Comparison of ENCODE assay signal across 1 cellular context in genomic region chr3:4493008-4493930, GRCh38.
A peak's percentile ranks its signal among the peaks of the same experiment; 100 is the strongest.
TF ChIP-seq lines count a peak whose summit lies in the region.

TSS of gene ITPR1 (plus strand) at chr3:4493348. CDS start at chr3:4516492, 23,144 bp downstream.

TF ChIP-seq in K562, 482 proteins besides CTCF, POLR2A, EP300 and RAD21 (continued from another document):
- TF ChIP-seq PKNOX1 (IDR thresholded peaks at IDR 0.05) (no peak), ZNF431 (CRISPR knock-in tag; IDR thresholded peaks at IDR 0.05) (peak; percentile 63; the same call in 1 of the 2 replicates), MEF2D (tag; conservative IDR thresholded peaks at IDR 0.05; ENCODE audit: low read depth) (peak; percentile 69; the same call in 1 of the 2 replicates), ZNF174 (CRISPR knock-in tag; IDR thresholded peaks at IDR 0.05) (no peak), ZNF395 (CRISPR knock-in tag; IDR thresholded peaks at IDR 0.05) (peak; percentile 91), CEBPZ (IDR thresholded peaks at IDR 0.05; ENCODE audit: borderline replicate concordance, low read depth, low read length) (no peak), ATF4 (CRISPR knock-in tag; IDR thresholded peaks at IDR 0.05) (peak; percentile 11; the same call in 1 of the 2 replicates), SRSF9 (IDR thresholded peaks at IDR 0.05; ENCODE audit: borderline replicate concordance, low read depth, low read length) (no peak), NKRF (IDR thresholded peaks at IDR 0.05; ENCODE audit: borderline replicate concordance) (peak; percentile 80), MAFF (IDR thresholded peaks at IDR 0.05; ENCODE audit: low read length) (no peak), SREBF1 (IDR thresholded peaks at IDR 0.05; ENCODE audit: borderline replicate concordance, low read depth, low read length) (peak; percentile 50), VEZF1 (CRISPR knock-in tag; IDR thresholded peaks at IDR 0.05) (peak; percentile 97), NBN (IDR thresholded peaks at IDR 0.05; ENCODE audit: low read depth) (peak; percentile 74), SRSF3 (IDR thresholded peaks at IDR 0.05; ENCODE audit: insufficient read depth, low read length) (0 out of 2 replicates have a peak, but pooled peaks have one; percentile 88), CTCFL (IDR thresholded peaks at IDR 0.05; ENCODE audit: borderline replicate concordance, insufficient read depth, low read depth, low read length, poor library complexity, severe bottlenecking) (no peak), SIX5 (IDR thresholded peaks at IDR 0.05; ENCODE audit: borderline replicate concordance in 1 of 2, insufficient read depth in 1 of 2, low read depth in 1 of 2, low read length in 2 of 2) (peak; percentile 88 to 93), SIRT6 (IDR thresholded peaks at IDR 0.05; ENCODE audit: low read depth, low read length) (no peak), RREB1 (CRISPR knock-in tag; IDR thresholded peaks at IDR 0.05) (no peak), PHB (CRISPR knock-in tag; IDR thresholded peaks at IDR 0.05) (peak; percentile 61; the same call in 1 of the 2 replicates), ZBTB5 (IDR thresholded peaks at IDR 0.05) (no peak), FOXK1 (CRISPR knock-in tag; IDR thresholded peaks at IDR 0.05; ENCODE audit: borderline replicate concordance) (0 out of 2 replicates have a peak, but pooled peaks have one; percentile 82), ZNF583 (CRISPR knock-in tag; IDR thresholded peaks at IDR 0.05) (0 out of 2 replicates have a peak, but pooled peaks have one; percentile 46), NFATC3 (IDR thresholded peaks at IDR 0.05) (no peak)
